ENCODE assay signal across 38 cellular contexts in genomic region chr5:131994533-131995226, GRCh38. TPM values are rescaled to one million over a fixed set of nuclear protein-coding genes. Genes with fewer than 3 reads are reported as not detected.
DNase-seq lines count a peak whose midpoint lies in the region; ATAC-seq lines count a peak whose summit lies in the region.
"Had no signal": no experiment of that assay in that cellular context is flagged by ENCODE, and none has a peak within 500 bp of the region (broad histone marks: within the 10 kb centered on the region; RNA-seq: fewer than 3 reads in every experiment).

No MANE protein-coding gene starts in this region.

- POLR2A ChIA-PET in CD4-positive, alpha-beta memory T cell (lab: Charles Lee; ENCODE audit: partially characterized antibody), result no interaction called here

- H3K9me3 Mint-ChIP-seq in stimulated activated naive B cell treated with anti-CD40 and anti-IgM and Interleukin-4, amounts not matched to agents 10 μg/mL and 1 μg/mL and 100 μg/mL, for 72 hours, result no peaks in the 10 kb centered on the region
- H3K9me3 Mint-ChIP-seq in CD4-positive, alpha-beta memory T cell, result peaks cover 0 to 2% (median 0%) of the 10 kb centered on the region in 8 donors
- H3K9me3 Mint-ChIP-seq: activated naive CD4-positive, alpha-beta T cell treated with anti-CD3 and anti-CD28 coated beads, Interleukin-2, amount 50 U/mL, for 72 hours; activated T-helper 2 cell treated with anti-CD3 and anti-CD28 coated beads, Interferon-gamma antibody, Interleukin-2, Interleukin-4, amounts not matched to agents 10 μg/mL and 5 μg/mL and 100 μg/mL, durations not matched to agents 14 hours and 24 hours and 36 hours; effector memory CD8-positive, alpha-beta T cell; nephron progenitor cell had no signal

- ATAC-seq in GM18868 (IDR thresholded peaks at IDR 0.05; ENCODE audit: unreplicated experiment), result peak; percentile 32
- peak; percentile 63 to 68 for ATAC-seq in stimulated activated naive B cell treated with anti-CD40 and anti-IgM and Interleukin-4, amounts not matched to agents 10 μg/mL and 1 μg/mL and 100 μg/mL, for 72 hours (replicated peaks)
- ATAC-seq: activated CD8-positive, alpha-beta T cell treated with anti-CD3 and anti-CD28 coated beads, Interleukin-2, amount 10 ng/mL, durations not matched to agents 7 days and 5 days; effector memory CD8-positive, alpha-beta T cell; foreskin keratinocyte; heart left ventricle had no signal

- no peaks in the 10 kb centered on the region for H3K9me3 ChIP-seq in CD4-positive, alpha-beta memory T cell (ENCODE audit: control insufficient read depth in 1 of 2, low read length in 2 of 2)
- H3K9me3 ChIP-seq: esophagus muscularis mucosa, heart left ventricle, Peyer's patch, right atrium auricular region had no signal

- peaks cover 0 to 5% of the 10 kb centered on the region in 2 donors for H3K27me3 Mint-ChIP-seq in stimulated activated naive B cell treated with anti-CD40 and anti-IgM and Interleukin-4, amounts not matched to agents 10 μg/mL and 1 μg/mL and 100 μg/mL, for 72 hours
- H3K27me3 Mint-ChIP-seq in CD4-positive, alpha-beta memory T cell, result no peaks in the 10 kb centered on the region
- H3K27me3 Mint-ChIP-seq: effector memory CD8-positive, alpha-beta T cell had no signal

- peaks cover 7 to 12% of the 10 kb centered on the region in 2 donors for H3K4me1 Mint-ChIP-seq in stimulated activated naive B cell treated with anti-CD40 and anti-IgM and Interleukin-4, amounts not matched to agents 10 μg/mL and 1 μg/mL and 100 μg/mL, for 72 hours
- H3K4me1 Mint-ChIP-seq in CD4-positive, alpha-beta memory T cell, result peaks cover 22 to 41% (median 35%) of the 10 kb centered on the region in 4 donors

- no peaks in the 10 kb centered on the region for H3K36me3 ChIP-seq in CD4-positive, alpha-beta memory T cell (ENCODE audit: insufficient read depth, low read length)
- H3K36me3 ChIP-seq: esophagus muscularis mucosa, heart left ventricle, Peyer's patch, right atrium auricular region had no signal

- CTCF ChIA-PET in CD4-positive, alpha-beta memory T cell (lab: Charles Lee; ENCODE audit: partially characterized antibody), result interaction anchor here (1.4 to 1.7 kb wide), 2 partner anchors 11 to 405 kb away, joined by 3 to 5 read pairs; no protein-coding TSS in a partner anchor

- H3K27ac Mint-ChIP-seq in stimulated activated naive B cell treated with anti-CD40 and anti-IgM and Interleukin-4, amounts not matched to agents 10 μg/mL and 1 μg/mL and 100 μg/mL, for 72 hours, result peak overlapping the region; percentile 47
- no peak overlapping the region for H3K27ac Mint-ChIP-seq in CD4-positive, alpha-beta memory T cell
- H3K27ac Mint-ChIP-seq: activated CD8-positive, alpha-beta T cell treated with anti-CD3 and anti-CD28 coated beads, Interleukin-2, amount 10 ng/mL, durations not matched to agents 7 days and 5 days; activated naive CD4-positive, alpha-beta T cell treated with anti-CD3 and anti-CD28 coated beads, Interleukin-2, amount 50 U/mL, for 72 hours; activated T-helper 2 cell treated with anti-CD3 and anti-CD28 coated beads, Interferon-gamma antibody, Interleukin-2, Interleukin-4, amounts not matched to agents 10 μg/mL and 5 μg/mL and 100 μg/mL, durations not matched to agents 14 hours and 24 hours and 36 hours; nephron progenitor cell had no signal

- H3K4me3 ChIP-seq in CD4-positive, alpha-beta memory T cell (ENCODE audit: low read length in 2 of 2), result no peak overlapping the region
- H3K4me3 ChIP-seq: esophagus muscularis mucosa, heart left ventricle, lung, Peyer's patch, right atrium auricular region had no signal

- H3K4me1 ChIP-seq in CD4-positive, alpha-beta memory T cell (ENCODE audit: insufficient read depth, low read length), result peaks cover 38% of the 10 kb centered on the region
- H3K4me1 ChIP-seq: foreskin keratinocyte, heart left ventricle, right atrium auricular region had no signal

- H3K36me3 Mint-ChIP-seq in stimulated activated naive B cell treated with anti-CD40 and anti-IgM and Interleukin-4, amounts not matched to agents 10 μg/mL and 1 μg/mL and 100 μg/mL, for 72 hours, result no peaks in the 10 kb centered on the region
- H3K36me3 Mint-ChIP-seq in CD4-positive, alpha-beta memory T cell, result no peaks in the 10 kb centered on the region
- H3K36me3 Mint-ChIP-seq: activated naive CD4-positive, alpha-beta T cell treated with anti-CD3 and anti-CD28 coated beads, Interleukin-2, amount 50 U/mL, for 72 hours had no signal

- H3K27ac ChIP-seq in CD4-positive, alpha-beta memory T cell (ENCODE audit: low read depth, low read length), result no peak overlapping the region
- H3K27ac ChIP-seq: C4-2B, esophagus muscularis mucosa, foreskin keratinocyte, heart left ventricle, KMS-11, parathyroid adenoma, Peyer's patch, right atrium auricular region had no signal

- H3K4me3 Mint-ChIP-seq in stimulated activated naive B cell treated with anti-CD40 and anti-IgM and Interleukin-4, amounts not matched to agents 10 μg/mL and 1 μg/mL and 100 μg/mL, for 72 hours, result no peak overlapping the region
- H3K4me3 Mint-ChIP-seq in CD4-positive, alpha-beta memory T cell, result no peak overlapping the region
- H3K4me3 Mint-ChIP-seq: activated CD8-positive, alpha-beta T cell treated with anti-CD3 and anti-CD28 coated beads, Interleukin-2, amount 10 ng/mL, durations not matched to agents 7 days and 5 days; effector memory CD8-positive, alpha-beta T cell; nephron progenitor cell had no signal

- intact Hi-C loops in CD4-positive, alpha-beta memory T cell (cut with micrococcal nuclease), result no loop called here

- no peaks in the 10 kb centered on the region for H3K27me3 ChIP-seq in CD4-positive, alpha-beta memory T cell (ENCODE audit: insufficient read depth, low read length)
- H3K27me3 ChIP-seq: esophagus muscularis mucosa, foreskin keratinocyte, heart left ventricle, Peyer's patch, right atrium auricular region had no signal

- DNase-seq in OCI-M1 (lab: John Stamatoyannopoulos, UW), result peak; percentile 92
- peak; percentile 31 for DNase-seq in iPS-NIHi11 (ENCODE audit: low spot score)
- DNase-seq in stimulated activated naive B cell treated with anti-CD40 and anti-IgM and Interleukin-4, amounts not matched to agents 10 μg/mL and 1 μg/mL and 100 μg/mL, for 72 hours, result no peak
- DNase-seq in CD4-positive, alpha-beta memory T cell, result no peak
- DNase-seq in NCI-H748 treated with DMSO at 0.1 percent for 48 hours (lab: John Stamatoyannopoulos, UW), result no peak
- no peak for DNase-seq in SKM-1 treated with dmso at 0.1 percent for 144 hours (lab: John Stamatoyannopoulos, UW; ENCODE audit: unreplicated experiment)
- DNase-seq: activated CD4-positive, CD25-positive, alpha-beta regulatory T cell treated with anti-CD3 and anti-CD28 coated beads, Interleukin-2, amount 50 U/mL, for 72 hours; activated CD8-positive, alpha-beta T cell treated with anti-CD3 and anti-CD28 coated beads, Interleukin-2, amount 10 ng/mL, durations not matched to agents 7 days and 5 days; anterior cingulate cortex; cortex of kidney; effector memory CD8-positive, alpha-beta T cell; foreskin keratinocyte; kidney glomerular epithelial cell; NCI-H1436; NCI-H2081 treated with DMSO at 0.1 percent for 48 hours; NCI-H510A treated with DMSO at 0.1 percent for 48 hours; nephron progenitor cell; SIG-M5; stimulated activated CD4-positive, alpha-beta T cell treated with anti-CD3 and anti-CD28 coated beads, Interleukin-12 subunit alpha, Interleukin-12 subunit beta, amount 100 ng/mL, for 4 hours; stimulated activated CD4-positive, alpha-beta T cell treated with anti-CD3 and anti-CD28 coated beads, Interleukin-4, amount 100 ng/mL, for 1 hour; substantia nigra; SW 1271; T1000 had no signal

RNA-seq across cellular contexts. Expression of gene ACSL6, which starts 16.8 kb away (rescaled TPM):
- total RNA-seq in CD4-positive, alpha-beta memory T cell, result 10 to 100 TPM; 50.4 to 51.7 TPM
- polyA plus RNA-seq in CD4-positive, alpha-beta memory T cell, result 10 to 100 TPM; 11.1 to 18.4 TPM

RNA-seq across cellular contexts. Expression of gene MEIKIN, which starts 49.2 kb away (rescaled TPM):
- 1 to 10 TPM; 3.6 to 6.2 TPM for total RNA-seq in CD4-positive, alpha-beta memory T cell
- not detected for polyA plus RNA-seq in CD4-positive, alpha-beta memory T cell
- total RNA-seq: activated CD8-positive, alpha-beta T cell treated with anti-CD3 and anti-CD28 coated beads, Interleukin-2, amount 10 ng/mL, durations not matched to agents 7 days and 5 days; activated naive CD4-positive, alpha-beta T cell treated with anti-CD3 and anti-CD28 coated beads, Interleukin-2, amount 50 U/mL, for 72 hours; activated T-helper 2 cell treated with anti-CD3 and anti-CD28 coated beads, Interferon-gamma antibody, Interleukin-2, Interleukin-4, amounts not matched to agents 10 μg/mL and 5 μg/mL and 100 μg/mL, durations not matched to agents 14 hours and 24 hours and 36 hours; esophagus muscularis mucosa; foreskin keratinocyte; H4; HT1080; lung; mucosa of gallbladder; Peyer's patch; right atrium auricular region; ureter had no signal
- polyA plus RNA-seq: foreskin keratinocyte had no signal

Comparison
In these comparisons a context has a peak if more than half of its experiments do, and no peak if none do; other contexts are left out.
1. DNase-seq: peak in OCI-M1 (single experiment) and iPS-NIHi11 (single experiment); none in stimulated activated naive B cell treated with anti-CD40 and anti-IgM and Interleukin-4, amounts not matched to agents 10 μg/mL and 1 μg/mL and 100 μg/mL, for 72 hours (single experiment), CD4-positive, alpha-beta memory T cell (0 of 5), NCI-H748 treated with DMSO at 0.1 percent for 48 hours (single experiment) and SKM-1 treated with dmso at 0.1 percent for 144 hours (single experiment).